Comparison of ENCODE assay signal across 1 cellular context in the genomic region with DNA sequence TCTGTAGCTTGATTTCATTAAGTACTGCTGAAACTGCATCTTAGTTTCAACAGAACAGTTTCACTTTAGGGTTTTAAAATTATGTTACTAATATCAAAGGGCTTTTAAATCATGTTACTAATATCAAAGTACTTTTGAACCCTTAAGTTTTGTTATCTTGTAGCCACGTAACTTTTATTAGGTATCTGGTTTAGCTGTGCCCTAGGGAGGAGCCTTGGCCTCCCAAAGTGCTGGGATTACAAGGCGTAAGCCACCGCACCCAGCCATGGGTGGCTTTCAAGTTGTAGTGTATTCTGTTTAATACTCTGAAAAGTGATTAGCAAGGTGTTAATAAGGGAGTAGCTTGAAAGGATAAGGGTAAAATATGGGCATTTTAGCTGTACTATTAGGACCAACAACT.
TF ChIP-seq lines count a peak whose summit lies in the region.

No MANE protein-coding gene starts in this region.

TF ChIP-seq in HCT116, 20 proteins besides CTCF, POLR2A, EP300 and RAD21 (continued from another document):
- TF ChIP-seq, protein P1, sequence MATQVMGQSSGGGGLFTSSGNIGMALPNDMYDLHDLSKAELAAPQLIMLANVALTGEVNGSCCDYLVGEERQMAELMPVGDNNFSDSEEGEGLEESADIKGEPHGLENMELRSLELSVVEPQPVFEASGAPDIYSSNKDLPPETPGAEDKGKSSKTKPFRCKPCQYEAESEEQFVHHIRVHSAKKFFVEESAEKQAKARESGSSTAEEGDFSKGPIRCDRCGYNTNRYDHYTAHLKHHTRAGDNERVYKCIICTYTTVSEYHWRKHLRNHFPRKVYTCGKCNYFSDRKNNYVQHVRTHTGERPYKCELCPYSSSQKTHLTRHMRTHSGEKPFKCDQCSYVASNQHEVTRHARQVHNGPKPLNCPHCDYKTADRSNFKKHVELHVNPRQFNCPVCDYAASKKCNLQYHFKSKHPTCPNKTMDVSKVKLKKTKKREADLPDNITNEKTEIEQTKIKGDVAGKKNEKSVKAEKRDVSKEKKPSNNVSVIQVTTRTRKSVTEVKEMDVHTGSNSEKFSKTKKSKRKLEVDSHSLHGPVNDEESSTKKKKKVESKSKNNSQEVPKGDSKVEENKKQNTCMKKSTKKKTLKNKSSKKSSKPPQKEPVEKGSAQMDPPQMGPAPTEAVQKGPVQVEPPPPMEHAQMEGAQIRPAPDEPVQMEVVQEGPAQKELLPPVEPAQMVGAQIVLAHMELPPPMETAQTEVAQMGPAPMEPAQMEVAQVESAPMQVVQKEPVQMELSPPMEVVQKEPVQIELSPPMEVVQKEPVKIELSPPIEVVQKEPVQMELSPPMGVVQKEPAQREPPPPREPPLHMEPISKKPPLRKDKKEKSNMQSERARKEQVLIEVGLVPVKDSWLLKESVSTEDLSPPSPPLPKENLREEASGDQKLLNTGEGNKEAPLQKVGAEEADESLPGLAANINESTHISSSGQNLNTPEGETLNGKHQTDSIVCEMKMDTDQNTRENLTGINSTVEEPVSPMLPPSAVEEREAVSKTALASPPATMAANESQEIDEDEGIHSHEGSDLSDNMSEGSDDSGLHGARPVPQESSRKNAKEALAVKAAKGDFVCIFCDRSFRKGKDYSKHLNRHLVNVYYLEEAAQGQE (IDR thresholded peaks at IDR 0.05; ENCODE audit: low read depth): no peak
- TF ChIP-seq EZH2phosphoT487 (IDR thresholded peaks at IDR 0.05; ENCODE audit: borderline replicate concordance): no peak
- TF ChIP-seq TCF7L2 (IDR thresholded peaks at IDR 0.05; ENCODE audit: borderline replicate concordance, extremely low read depth, insufficient read depth, insufficient read length): no peak
- no peak for TF ChIP-seq JUND (IDR thresholded peaks at IDR 0.05)
- TF ChIP-seq, protein P2, sequence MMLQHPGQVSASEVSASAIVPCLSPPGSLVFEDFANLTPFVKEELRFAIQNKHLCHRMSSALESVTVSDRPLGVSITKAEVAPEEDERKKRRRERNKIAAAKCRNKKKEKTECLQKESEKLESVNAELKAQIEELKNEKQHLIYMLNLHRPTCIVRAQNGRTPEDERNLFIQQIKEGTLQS (IDR thresholded peaks at IDR 0.05): no peak
- no peak for TF ChIP-seq ELF1 (IDR thresholded peaks at IDR 0.05; ENCODE audit: borderline replicate concordance, low read depth)
- TF ChIP-seq POLR2AphosphoS5 (IDR thresholded peaks at IDR 0.05; ENCODE audit: low read depth, low read length): no peak
